ENCODE assay signal across 21 cellular contexts in the genomic region with DNA sequence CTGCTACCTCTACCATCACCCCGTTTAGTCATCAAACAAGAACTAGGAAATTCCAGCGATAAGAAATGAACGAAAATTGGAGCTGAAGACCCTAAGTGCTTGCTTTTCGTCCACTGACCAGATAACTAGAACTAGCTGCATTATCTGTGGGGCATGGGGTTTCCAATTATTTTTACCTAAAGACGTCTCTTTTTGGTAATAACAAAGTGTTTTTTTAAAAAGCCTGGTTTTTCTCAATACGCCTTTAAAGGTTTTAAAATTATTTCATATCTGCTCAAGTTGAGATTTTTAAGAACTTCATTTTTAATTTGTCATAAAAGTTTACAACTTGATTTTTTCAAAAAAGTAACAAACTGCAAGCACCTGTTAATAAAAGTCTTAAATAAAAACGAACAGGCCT.
DNase-seq lines count a peak whose midpoint lies in the region; ATAC-seq, FAIRE-seq and TF ChIP-seq lines count a peak whose summit lies in the region.
"Had no signal": no experiment of that assay in that cellular context is flagged by ENCODE, and none has a peak within 500 bp of the region (broad histone marks: within the 10 kb centered on the region; RNA-seq: fewer than 3 reads in every experiment).

No MANE protein-coding gene starts in this region.

- H3K27me3 ChIP-seq in foreskin keratinocyte: no peaks in the 10 kb centered on the region
- H3K27me3 ChIP-seq: BLaER1 treated with 17β-estradiol and CSF1 and Interleukin-3, amounts not matched to agents 10 nM and 100 nM had no signal

- no peak for ATAC-seq in foreskin keratinocyte
- ATAC-seq: A549; CD8-positive, alpha-beta T cell; GM12878 had no signal

- no peak for DNase-seq in activated effector memory CD4-positive, alpha-beta T cell treated with Interleukin-2 at 50 U/mL for 16 hours
- DNase-seq in foreskin keratinocyte: no peak
- DNase-seq in activated CD4-positive, alpha-beta T cell treated with anti-CD3 and anti-CD28 coated beads for 48 hours: no peak
- DNase-seq: 8988T; AML-193; Caco-2; Calu3; CD4-positive, alpha-beta T cell; CD8-positive, alpha-beta T cell; DMS79 treated with DMSO at 0.1 percent for 48 hours; GDM1 had no signal

- no peak for TF ChIP-seq CTCF in foreskin keratinocyte (conservative IDR thresholded peaks at IDR 0.05)

- FAIRE-seq in A204.1 (lab: Jason Lieb, UNC) (peak; percentile 65), G401.6 (lab: Jason Lieb, UNC) (peak; percentile 17), endometrium (lab: Jason Lieb, UNC) (peak; percentile 77)
- FAIRE-seq: A549, D721Med, GM12878, GM12892, GM18507 had no signal

- no peak overlapping the region for H3K27ac ChIP-seq in foreskin keratinocyte
- H3K27ac ChIP-seq: A549; BLaER1 treated with 17β-estradiol and CSF1 and Interleukin-3, amounts not matched to agents 10 nM and 100 nM; C4-2B had no signal

- H3K4me1 ChIP-seq in foreskin keratinocyte: no peaks in the 10 kb centered on the region
- H3K4me1 ChIP-seq: A549; BLaER1 treated with 17β-estradiol and CSF1 and Interleukin-3, amounts not matched to agents 10 nM and 100 nM; Caco-2 had no signal
